21 cellular contexts compared by ENCODE assay signal in genomic region chr13:102872531-102872930, GRCh38.
"Had no signal": no experiment of that assay in that cellular context is flagged by ENCODE, and none has a peak within 500 bp of the region (broad histone marks: within the 10 kb centered on the region; RNA-seq: fewer than 3 reads in every experiment).

No MANE protein-coding gene starts in this region.

- DNase-seq: activated CD4-positive, alpha-beta T cell treated with anti-CD3 and anti-CD28 coated beads, Interleukin-2, amount 50 U/mL, for 4 hours; activated effector memory CD4-positive, alpha-beta T cell treated with anti-CD3 and anti-CD28 coated beads, Interleukin-2, amount 50 U/mL, for 16 hours; activated naive CD8-positive, alpha-beta T cell treated with anti-CD3 and anti-CD28 coated beads, Interleukin-2, amount 10 ng/mL, durations not matched to agents 7 days and 5 days; anterior cingulate cortex; brain microvascular endothelial cell; cerebellar nuclear complex; effector CD8-positive, alpha-beta T cell; foreskin keratinocyte; glutamatergic neuron; hypothalamus; left ventricle myocardium superior; mesendoderm; occipital lobe; sigmoid colon; spleen; stimulated activated CD4-positive, alpha-beta T cell treated with anti-CD3 and anti-CD28 coated beads, Interleukin-1b, Interleukin-23, amount 100 ng/mL, for 48 hours; tibial artery; uterus had no signal

- H3K4me3 ChIP-seq: prostate gland, sigmoid colon, SJCRH30, spleen, tibial artery, uterus had no signal

- H3K27ac Mint-ChIP-seq: activated naive CD8-positive, alpha-beta T cell treated with anti-CD3 and anti-CD28 coated beads, Interleukin-2, amount 10 ng/mL, durations not matched to agents 7 days and 5 days; nephron had no signal

- H3K9me3 Mint-ChIP-seq: activated naive CD8-positive, alpha-beta T cell treated with anti-CD3 and anti-CD28 coated beads, Interleukin-2, amount 10 ng/mL, durations not matched to agents 7 days and 5 days; nephron had no signal

- H3K36me3 ChIP-seq: uterus had no signal

- H3K27ac ChIP-seq: brain microvascular endothelial cell, foreskin keratinocyte, prostate gland, sigmoid colon, SJCRH30, spleen, tibial artery, uterus had no signal

- H3K9me3 ChIP-seq: prostate gland, sigmoid colon, SJCRH30, spleen, tibial artery, uterus had no signal

- H3K4me1 ChIP-seq: prostate gland, uterus had no signal

- ATAC-seq: foreskin keratinocyte, left ventricle myocardium superior had no signal

- H3K4me3 Mint-ChIP-seq: activated naive CD8-positive, alpha-beta T cell treated with anti-CD3 and anti-CD28 coated beads, Interleukin-2, amount 10 ng/mL, durations not matched to agents 7 days and 5 days; nephron had no signal

- H3K27me3 Mint-ChIP-seq: activated naive CD8-positive, alpha-beta T cell treated with anti-CD3 and anti-CD28 coated beads, Interleukin-2, amount 10 ng/mL, durations not matched to agents 7 days and 5 days had no signal

- H3K27me3 ChIP-seq: brain microvascular endothelial cell, foreskin keratinocyte, sigmoid colon, SJCRH30, spleen, tibial artery, uterus had no signal
